ENCODE assay signal across 24 cellular contexts in the genomic region with DNA sequence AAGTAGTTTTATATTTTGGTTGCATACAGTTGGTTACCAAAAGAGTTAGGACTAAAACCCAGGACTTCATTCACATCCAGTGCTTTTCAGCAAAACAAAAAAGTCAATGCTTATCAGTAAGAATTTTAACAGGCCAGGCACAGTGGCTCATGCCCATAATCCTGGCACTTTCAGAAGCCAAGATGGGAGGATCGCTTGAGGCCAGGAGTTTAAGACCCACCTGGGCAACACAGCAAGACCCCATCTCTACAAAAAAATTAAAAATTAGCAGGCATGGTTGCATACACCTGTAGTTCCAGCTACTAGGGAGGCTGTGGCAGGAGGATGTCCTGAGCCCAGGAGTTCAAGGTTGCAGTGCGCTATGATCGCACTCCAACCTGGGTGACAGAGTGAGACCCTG. TPM values are rescaled to one million over a fixed set of nuclear protein-coding genes. Genes with fewer than 3 reads are reported as not detected.
A peak's percentile ranks its signal among the peaks of the same experiment; 100 is the strongest.
DNase-seq lines count a peak whose midpoint lies in the region; ATAC-seq and TF ChIP-seq lines count a peak whose summit lies in the region.
"Had no signal": no experiment of that assay in that cellular context is flagged by ENCODE, and none has a peak within 500 bp of the region (broad histone marks: within the 10 kb centered on the region; RNA-seq: fewer than 3 reads in every experiment).

No MANE protein-coding gene starts in this region.

- H3K4me3 Mint-ChIP-seq in WTC11 = no peak overlapping the region
- H3K4me3 Mint-ChIP-seq in activated T-cell treated with anti-CD3 and anti-CD28 coated beads, Interleukin-2, amount 50 U/mL, for 24 hours = no peak overlapping the region
- H3K4me3 Mint-ChIP-seq: CD14-positive monocyte; CD4-positive, CD25-positive, alpha-beta regulatory T cell had no signal

- H3K4me1 ChIP-seq in GM23248 (ENCODE audit: insufficient read depth) (peaks cover 34% of the 10 kb centered on the region), HEK293 (ENCODE audit: control insufficient read depth, insufficient read depth, low read length) (no peaks in the 10 kb centered on the region), trophoblast cell (ENCODE audit: control insufficient read depth in 1 of 2, insufficient read depth in 2 of 2, low read length in 2 of 2) (peaks cover 4 to 5% of the 10 kb centered on the region in 2 experiments)
- H3K4me1 ChIP-seq: BE2C had no signal

- H3K9ac ChIP-seq in GM23248 (no peak overlapping the region), trophoblast cell (ENCODE audit: low read length) (peak overlapping the region; percentile 53)
- H3K9ac ChIP-seq: BLaER1 had no signal

- no peak overlapping the region for H3K4me2 ChIP-seq in GM23248 (ENCODE audit: unreplicated experiment)
- H3K4me2 ChIP-seq in trophoblast cell (ENCODE audit: low read length) = no peak overlapping the region
- H3K4me2 ChIP-seq: BLaER1 had no signal

- no peak overlapping the region for H2BK5ac ChIP-seq in trophoblast cell (ENCODE audit: low read depth, low read length, poor library complexity)

- H3K27me3 ChIP-seq in GM23248 (replicated peaks; ENCODE audit: insufficient read depth) (no peaks in the 10 kb centered on the region), trophoblast cell (ENCODE audit: insufficient read depth, low read length) (no peaks in the 10 kb centered on the region)
- H3K27me3 ChIP-seq: BE2C, BLaER1 had no signal

- H3K9me2 ChIP-seq in GM23248 (ENCODE audit: insufficient read depth) = no peaks in the 10 kb centered on the region

- 99 to 100% methylated on average over 3 of the region's 3 CpGs for WGBS in GM23248 (ENCODE audit: low coverage in 1 of 2, low lambda C conversion rate in 2 of 2, missing lambda C conversion rate in 2 of 2), 2 experiments
- WGBS in trophoblast cell (ENCODE audit: extremely low coverage, insufficient coverage, insufficient read length) = no CpG with 5 or more reads among the region's 3 CpGs

- no peak for TF ChIP-seq CTCF in HEK293 (tag by site-specific recombination; IDR thresholded peaks at IDR 0.05)
- no peak for TF ChIP-seq CTCF in WTC11 (IDR thresholded peaks at IDR 0.05)

- H2AFZ ChIP-seq in GM23248 (no peak overlapping the region), trophoblast cell (ENCODE audit: insufficient read depth, low read length, poor library complexity) (no peak overlapping the region)

- H2BK120ac ChIP-seq in trophoblast cell (ENCODE audit: insufficient read depth, low read length, poor library complexity) = no peak overlapping the region

- no peak overlapping the region for H2AK5ac ChIP-seq in trophoblast cell (ENCODE audit: low read length)

- H2BK12ac ChIP-seq in trophoblast cell (ENCODE audit: low read length) = no peak overlapping the region

- no peak overlapping the region for H3K4ac ChIP-seq in trophoblast cell (ENCODE audit: low read depth, low read length)

- H3K4me3 ChIP-seq in GM23248 = no peak overlapping the region
- no peak overlapping the region for H3K4me3 ChIP-seq in HEK293 (ENCODE audit: low read depth, low read length)
- H3K4me3 ChIP-seq in trophoblast cell (ENCODE audit: low read depth, low read length) = no peak overlapping the region
- H3K4me3 ChIP-seq: BLaER1, GM12878 had no signal

- no peak for TF ChIP-seq POLR2A in erythroblast (IDR thresholded peaks at IDR 0.05; ENCODE audit: low read length)

- no peak overlapping the region for H3K14ac ChIP-seq in trophoblast cell (ENCODE audit: low read length)

- H3K23ac ChIP-seq in trophoblast cell (ENCODE audit: low read length) = no peak overlapping the region

- no peak overlapping the region for H4K8ac ChIP-seq in trophoblast cell (ENCODE audit: low read depth, low read length)

- H3K79me2 ChIP-seq in GM23248 (ENCODE audit: insufficient read depth) (peaks cover 90% of the 10 kb centered on the region), trophoblast cell (ENCODE audit: control insufficient read depth, insufficient read depth, low read length, poor library complexity) (no peaks in the 10 kb centered on the region)

- no peak overlapping the region for H3K18ac ChIP-seq in trophoblast cell (ENCODE audit: low read length)

- H3K27ac Mint-ChIP-seq in WTC11 = no peak overlapping the region
- no peak overlapping the region for H3K27ac Mint-ChIP-seq in activated T-cell treated with anti-CD3 and anti-CD28 coated beads, Interleukin-2, amount 50 U/mL, for 24 hours
- H3K27ac Mint-ChIP-seq: CD14-positive monocyte had no signal

- H3K9me3 Mint-ChIP-seq in WTC11 = peaks cover 27% of the 10 kb centered on the region
- peaks cover 9% of the 10 kb centered on the region for H3K9me3 Mint-ChIP-seq in activated T-cell treated with anti-CD3 and anti-CD28 coated beads, Interleukin-2, amount 50 U/mL, for 24 hours
- H3K9me3 Mint-ChIP-seq: CD4-positive, alpha-beta memory T cell had no signal

- no peaks in the 10 kb centered on the region; the same call in none of the 2 replicates for H4K20me1 ChIP-seq in GM23248 (ENCODE audit: insufficient read depth)

- H3K36me3 ChIP-seq in GM23248 (ENCODE audit: low read depth) (no peaks in the 10 kb centered on the region), HEK293 (ENCODE audit: control insufficient read depth in 2 of 2, insufficient read depth in 1 of 2, low read length in 2 of 2) (peaks cover 0 to 5% of the 10 kb centered on the region in 2 experiments; a peak in 2 of 3 replicates), trophoblast cell (ENCODE audit: control insufficient read depth in 1 of 2, insufficient read depth in 2 of 2, low read length in 2 of 2) (peaks cover 2 to 4% of the 10 kb centered on the region in 2 experiments)

- no peak for ATAC-seq in WTC11
- ATAC-seq: GM12878 had no signal

- H3K4me1 Mint-ChIP-seq in WTC11 = no peaks in the 10 kb centered on the region
- H3K4me1 Mint-ChIP-seq in activated T-cell treated with anti-CD3 and anti-CD28 coated beads, Interleukin-2, amount 50 U/mL, for 24 hours (ENCODE audit: low read depth) = peaks cover 61% of the 10 kb centered on the region

- H4K91ac ChIP-seq in trophoblast cell (ENCODE audit: low read depth, low read length) = no peak overlapping the region

- H3K27ac ChIP-seq in GM23248 (peak overlapping the region; percentile 51; the same call in 1 of the 2 replicates), HEK293 (ENCODE audit: extremely low read depth, low read depth, low read length) (no peak overlapping the region), trophoblast cell (ENCODE audit: low read depth, low read length) (no peak overlapping the region)
- H3K27ac ChIP-seq: BLaER1 had no signal

- POLR2A ChIA-PET in HEK293 (lab: Yijun Ruan, JAX) (no interaction called here), WTC11 (lab: Charles Lee) (no interaction called here)

- H3F3A ChIP-seq in GM23248 (ENCODE audit: insufficient read depth) = peaks cover 27% of the 10 kb centered on the region

- no peaks in the 10 kb centered on the region for H3K79me1 ChIP-seq in trophoblast cell (ENCODE audit: low read length)

- H3K27me3 Mint-ChIP-seq in WTC11 (ENCODE audit: low read depth) = no peaks in the 10 kb centered on the region
- H3K27me3 Mint-ChIP-seq in activated T-cell treated with anti-CD3 and anti-CD28 coated beads, Interleukin-2, amount 50 U/mL, for 24 hours = no peaks in the 10 kb centered on the region
- H3K27me3 Mint-ChIP-seq: CD4-positive, alpha-beta memory T cell; CD4-positive, CD25-positive, alpha-beta regulatory T cell; CD8-positive, alpha-beta memory T cell had no signal

- CTCF ChIA-PET in HEK293 (lab: Yijun Ruan, JAX) (no interaction called here), WTC11 (lab: Charles Lee) (no interaction called here)

- in situ Hi-C loops in GM23248 (cut with MboI) = no loop called here

- H3K9me3 ChIP-seq in GM23248 (ENCODE audit: low read depth) (no peaks in the 10 kb centered on the region), HEK293 (ENCODE audit: control insufficient read depth, insufficient read depth, low read depth, low read length) (no peaks in the 10 kb centered on the region), trophoblast cell (ENCODE audit: insufficient read depth, low read depth, low read length) (peaks cover 4% of the 10 kb centered on the region)
- H3K9me3 ChIP-seq: BE2C had no signal

- peaks cover 28% of the 10 kb centered on the region for H3K36me3 Mint-ChIP-seq in WTC11
- peaks cover 17% of the 10 kb centered on the region for H3K36me3 Mint-ChIP-seq in activated T-cell treated with anti-CD3 and anti-CD28 coated beads, Interleukin-2, amount 50 U/mL, for 24 hours (ENCODE audit: low read depth)
- H3K36me3 Mint-ChIP-seq: CD14-positive monocyte had no signal

- DNase-seq in GM23248 = no peak
- DNase-seq in WTC11 (ENCODE audit: low spot score) = no peak
- DNase-seq in trophoblast cell = no peak
- no peak for DNase-seq in activated T-cell treated with anti-CD3 and anti-CD28 coated beads, Interleukin-2, amount 50 U/mL, for 24 hours
- no peak for DNase-seq in kidney glomerular epithelial cell (lab: John Stamatoyannopoulos, UW)
- no peak for DNase-seq in erythroblast (lab: John Stamatoyannopoulos, UW)
- DNase-seq: 8988T, ACHN, BE2C, C1 segment of cervical spinal cord, COR-L47, DMS 273 treated with DMSO at 0.1 percent for 48 hours, DMS153, DMS53, DMS79, DND-41, GDM1 had no signal

- no peak overlapping the region for H4K12ac ChIP-seq in trophoblast cell (ENCODE audit: low read depth, low read length)

TF ChIP-seq in HEK293, 187 proteins besides CTCF, POLR2A, EP300 and RAD21 (continues in another document):
- TF ChIP-seq SP7 (tag by site-specific recombination; IDR thresholded peaks at IDR 0.05) = no peak
- no peak for TF ChIP-seq ZNF112 (tag by site-specific recombination; IDR thresholded peaks at IDR 0.05)
- no peak for TF ChIP-seq ZNF544 (tag by site-specific recombination; IDR thresholded peaks at IDR 0.05)
- no peak for TF ChIP-seq ZFP69B (tag by site-specific recombination; IDR thresholded peaks at IDR 0.05)
- no peak for TF ChIP-seq ZNF621 (tag by site-specific recombination; IDR thresholded peaks at IDR 0.05)
- TF ChIP-seq MYNN (tag by site-specific recombination; IDR thresholded peaks at IDR 0.05; ENCODE audit: borderline replicate concordance) = no peak
- TF ChIP-seq ZNF121 (tag by site-specific recombination; IDR thresholded peaks at IDR 0.05) = peak; percentile 86
- TF ChIP-seq GLIS2 (tag by site-specific recombination; IDR thresholded peaks at IDR 0.05) = no peak

TF ChIP-seq in WTC11, 78 proteins besides CTCF, POLR2A, EP300 and RAD21 (continues in another document):
- TF ChIP-seq GABPB1 (CRISPR knock-in tag; IDR thresholded peaks at IDR 0.05) = no peak
- TF ChIP-seq ZNF121 (CRISPR knock-in tag; IDR thresholded peaks at IDR 0.05) = peak; percentile 58; the same call in 1 of the 2 replicates

RNA-seq across cellular contexts. Expression of a gene that starts 47.3 kb away (rescaled TPM):
- 27.7 and 31.2 TPM in 2 replicates for total RNA-seq in GM23248 (2014; rRNA removed; shearing (Covaris generic))
- 8.1 and 9.1 TPM in 2 replicates for polyA plus RNA-seq in GM23248 (2016; fragmentation: Nextera tagmentation; extraction: Ambion mirVana)
- 34.5 to 38.5 TPM (median 34.6 TPM) in 3 replicates for total RNA-seq in WTC11 (2021)
- 29.4 and 32.2 TPM in 2 replicates for polyA plus RNA-seq in trophoblast cell (2013)
